ENCODE assay signal across 33 cellular contexts in genomic region chr9:76785501-76785900, GRCh38. TPM values are rescaled to one million over a fixed set of nuclear protein-coding genes. Genes with fewer than 3 reads are reported as not detected.
"Had no signal": no experiment of that assay in that cellular context is flagged by ENCODE, and none has a peak within 500 bp of the region (broad histone marks: within the 10 kb centered on the region; RNA-seq: fewer than 3 reads in every experiment).

No MANE protein-coding gene starts in this region.

- H3K27ac Mint-ChIP-seq: dendritic cell treated with granulocyte-macrophage colony-stimulating factor and Interleukin-4, amounts not matched to agents 40 ng/mL and 50 ng/mL, for 4 days; effector memory CD8-positive, alpha-beta T cell; endodermal cell; immature natural killer cell; memory B cell had no signal

- DNase-seq: colonic mucosa; cortex of kidney; effector CD8-positive, alpha-beta T cell; effector memory CD8-positive, alpha-beta T cell; endodermal cell; erythroblast; esophagus squamous epithelium; foreskin fibroblast; foreskin melanocyte; gastrocnemius medialis; glutamatergic neuron; head of caudate nucleus; hypothalamus; immature natural killer cell; islet precursor cell; kidney; kidney glomerular epithelial cell; left colon; left ventricle myocardium superior; mammary epithelial cell; mesendoderm; midbrain had no signal

- H3K27me3 ChIP-seq: colonic mucosa, esophagus squamous epithelium, gastrocnemius medialis, hepatocyte had no signal

- H3K36me3 Mint-ChIP-seq: immature natural killer cell, memory B cell had no signal

- ATAC-seq: effector memory CD8-positive, alpha-beta T cell; esophagus mucosa; gastrocnemius medialis; left lobe of liver; left ventricle myocardium superior had no signal

- H2AFZ ChIP-seq: hepatocyte had no signal

- H3K4me1 ChIP-seq: colonic mucosa, esophagus squamous epithelium, gastrocnemius medialis had no signal

- H3K4me2 ChIP-seq: hepatocyte had no signal

- H3K9me3 Mint-ChIP-seq: dendritic cell treated with granulocyte-macrophage colony-stimulating factor and Interleukin-4, amounts not matched to agents 40 ng/mL and 50 ng/mL, for 4 days; effector memory CD8-positive, alpha-beta T cell; endodermal cell; immature natural killer cell; memory B cell had no signal

- H3K9me3 ChIP-seq: colonic mucosa, esophagus squamous epithelium, gastrocnemius medialis had no signal

- H3K4me3 Mint-ChIP-seq: dendritic cell treated with granulocyte-macrophage colony-stimulating factor and Interleukin-4, amounts not matched to agents 40 ng/mL and 50 ng/mL, for 4 days; effector memory CD8-positive, alpha-beta T cell; endodermal cell; immature natural killer cell; memory B cell had no signal

- H3K79me2 ChIP-seq: hepatocyte had no signal

- H3K4me1 Mint-ChIP-seq: endodermal cell, immature natural killer cell, memory B cell had no signal

- H3K4me3 ChIP-seq: colonic mucosa, esophagus squamous epithelium, gastrocnemius medialis, hepatocyte, lung had no signal

- H3K27ac ChIP-seq: colonic mucosa, epithelial cell of prostate, esophagus squamous epithelium, gastrocnemius medialis, hepatocyte had no signal

- H3K36me3 ChIP-seq: colonic mucosa, esophagus squamous epithelium, gastrocnemius medialis had no signal

RNA-seq across cellular contexts. Expression of gene PCA3, which starts 21.3 kb away (rescaled TPM):
- total RNA-seq: colonic mucosa, dermis microvascular lymphatic vessel endothelial cell, endodermal cell, esophagus mucosa, esophagus squamous epithelium, gastrocnemius medialis, glomerular endothelial cell, hepatocyte, kidney, left colon, left ventricle myocardium superior, lower leg skin, mammary epithelial cell, mucosa of gallbladder had no signal
